ENCODE assay signal across 20 cellular contexts in the genomic region with DNA sequence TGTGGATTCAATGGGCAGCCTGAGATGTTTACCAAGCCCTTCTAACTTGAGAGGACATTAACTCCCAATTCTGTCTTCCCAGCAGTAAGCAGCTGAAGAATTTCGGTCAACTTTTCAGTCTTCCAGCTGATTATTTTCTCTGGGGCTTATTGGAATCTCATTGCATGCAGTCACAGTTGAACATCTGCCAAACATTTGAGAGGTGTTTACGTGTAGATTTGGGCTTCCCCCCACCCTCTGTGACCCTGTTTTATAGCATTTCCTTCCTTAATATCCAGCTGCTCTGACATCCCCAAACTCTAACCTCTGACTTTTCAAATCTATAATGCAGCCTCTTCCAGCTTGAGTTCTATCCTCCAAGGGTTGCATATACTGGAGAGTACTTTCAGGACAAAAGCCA. TPM values are rescaled to one million over a fixed set of nuclear protein-coding genes. Genes with fewer than 3 reads are reported as not detected.
DNase-seq lines count a peak whose midpoint lies in the region; ATAC-seq and TF ChIP-seq lines count a peak whose summit lies in the region.
"Had no signal": no experiment of that assay in that cellular context is flagged by ENCODE, and none has a peak within 500 bp of the region (broad histone marks: within the 10 kb centered on the region; RNA-seq: fewer than 3 reads in every experiment).

No MANE protein-coding gene starts in this region.

- H3K4me1 ChIP-seq in A673 (ENCODE audit: insufficient read depth, low read length, poor library complexity, severe bottlenecking) = peaks cover 6% of the 10 kb centered on the region
- H3K4me1 ChIP-seq in adipocyte (ENCODE audit: control insufficient read depth, insufficient read depth, low read length) = no peaks in the 10 kb centered on the region
- no peaks in the 10 kb centered on the region for H3K4me1 ChIP-seq in prostate gland (replicated peaks)
- H3K4me1 ChIP-seq in uterus = no peaks in the 10 kb centered on the region

- intact Hi-C loops in A673 (cut with micrococcal nuclease; ENCODE audit: unreplicated experiment) (no loop called here), prostate gland (cut with DNase I) (no loop called here), uterus (cut with DNase I; ENCODE audit: low total_unique reads) (no loop called here)

- H3K27me3 ChIP-seq in A673 (replicated peaks; ENCODE audit: insufficient read depth, low read depth, low read length, poor library complexity) (no peaks in the 10 kb centered on the region), adipocyte (replicated peaks; ENCODE audit: control insufficient read depth, insufficient read depth, low read length) (no peaks in the 10 kb centered on the region), prostate gland (replicated peaks; ENCODE audit: insufficient read depth) (no peaks in the 10 kb centered on the region), uterus (no peaks in the 10 kb centered on the region)

- BruUV-seq in A673 (replicated peaks; lab: Mats Ljungman, UMichigan) = no TSS peak

- POLR2A ChIA-PET in A673 (lab: Charles Lee; ENCODE audit: low non-redundant PET) = no interaction called here

- TF ChIP-seq CTCF in A673 (conservative IDR thresholded peaks at IDR 0.05; ENCODE audit: low read depth, low read length) (no peak), prostate gland (IDR thresholded peaks at IDR 0.05) (no peak), uterus (IDR thresholded peaks at IDR 0.05) (no peak)

- CTCF ChIA-PET in A673 (lab: Charles Lee) = no interaction called here

- H3K9me3 ChIP-seq in A673 (ENCODE audit: low read depth, low read length, poor library complexity, severe bottlenecking) (peaks cover 9% of the 10 kb centered on the region), adipocyte (ENCODE audit: control insufficient read depth, low read length) (peaks cover 7% of the 10 kb centered on the region), prostate gland (no peaks in the 10 kb centered on the region), uterus (no peaks in the 10 kb centered on the region)
- H3K9me3 ChIP-seq: SJCRH30 had no signal

- no peak for TF ChIP-seq POLR2A in prostate gland (IDR thresholded peaks at IDR 0.05)
- TF ChIP-seq POLR2A in uterus (IDR thresholded peaks at IDR 0.05) = no peak

- WGBS in prostate gland = 30% methylated on average over 2 of the region's 2 CpGs

- no peak for ATAC-seq in GM21360 (IDR thresholded peaks at IDR 0.05; ENCODE audit: unreplicated experiment)
- ATAC-seq: HCT116, Panc1 had no signal

- no peaks in the 10 kb centered on the region for H3K36me3 ChIP-seq in A673 (ENCODE audit: insufficient read depth, low read length, poor library complexity, severe bottlenecking)
- no peaks in the 10 kb centered on the region for H3K36me3 ChIP-seq in adipocyte (ENCODE audit: control insufficient read depth, insufficient read depth, low read length, severe bottlenecking)
- no peaks in the 10 kb centered on the region for H3K36me3 ChIP-seq in prostate gland
- H3K36me3 ChIP-seq in uterus = no peaks in the 10 kb centered on the region
- H3K36me3 ChIP-seq: SJCRH30 had no signal

- no peak overlapping the region for H3K9ac ChIP-seq in adipocyte (ENCODE audit: low read length)
- H3K9ac ChIP-seq: GM23248 had no signal

- peak; percentile 10 for DNase-seq in A673 (ENCODE audit: low spot score)
- peak; percentile 49 for DNase-seq in HCEC 1CT
- peak; percentile 11 for DNase-seq in adipocyte (ENCODE audit: low read depth)
- peak; percentile 51 for DNase-seq in fibroblast of peridontal ligament (ENCODE audit: extremely low read depth)
- DNase-seq in NCI-H1694 (lab: John Stamatoyannopoulos, UW) = no peak
- no peak for DNase-seq in prostate gland (ENCODE audit: low spot score)
- no peak for DNase-seq in uterus
- DNase-seq: 8988T; C1 segment of cervical spinal cord; CD8-positive, alpha-beta memory T cell; DMS79; GM23248; NCI-H1105 treated with DMSO at 0.1 percent for 48 hours; NCI-H187; NCI-H2107; NCI-H524 treated with DMSO at 0.1 percent for 48 hours had no signal

- H3K4me3 ChIP-seq in A673 (ENCODE audit: low read depth, low read length, poor library complexity, severe bottlenecking) = no peak overlapping the region
- H3K4me3 ChIP-seq in adipocyte (ENCODE audit: low read length) = no peak overlapping the region
- no peak overlapping the region for H3K4me3 ChIP-seq in prostate gland
- H3K4me3 ChIP-seq in uterus = no peak overlapping the region
- H3K4me3 ChIP-seq: GM23248, SJCRH30 had no signal

- no peak overlapping the region for H3K27ac ChIP-seq in A673 (ENCODE audit: low read depth, low read length, poor library complexity, severe bottlenecking)
- no peak overlapping the region for H3K27ac ChIP-seq in prostate gland
- no peak overlapping the region for H3K27ac ChIP-seq in uterus
- H3K27ac ChIP-seq: GM23248, SJCRH30 had no signal

RNA-seq across cellular contexts. Expression of gene VIT, which starts 16.5 kb away (rescaled TPM):
- total RNA-seq in A673 (2021) (not detected in 2 replicates), prostate gland (10 to 100 TPM in 1 of 2 donors, 1 to 10 TPM in 1; 2.0 to 10.7 TPM), uterus (1 to 10 TPM in 3 of 4 donors, under 1 TPM in 1; 0.26 to 6.2 (median 2.8) TPM)
- total RNA-seq: CD8-positive, alpha-beta memory T cell had no signal

Comparison
In these comparisons a context has a peak if more than half of its experiments do, and no peak if none do; other contexts are left out.
1. DNase-seq: peak in A673 (single experiment), HCEC 1CT (single experiment), adipocyte (single experiment) and fibroblast of peridontal ligament (single experiment); none in NCI-H1694 (single experiment), prostate gland (single experiment) and uterus (0 of 2).